Comparison of ENCODE assay signal across 8 cellular contexts in the genomic region with DNA sequence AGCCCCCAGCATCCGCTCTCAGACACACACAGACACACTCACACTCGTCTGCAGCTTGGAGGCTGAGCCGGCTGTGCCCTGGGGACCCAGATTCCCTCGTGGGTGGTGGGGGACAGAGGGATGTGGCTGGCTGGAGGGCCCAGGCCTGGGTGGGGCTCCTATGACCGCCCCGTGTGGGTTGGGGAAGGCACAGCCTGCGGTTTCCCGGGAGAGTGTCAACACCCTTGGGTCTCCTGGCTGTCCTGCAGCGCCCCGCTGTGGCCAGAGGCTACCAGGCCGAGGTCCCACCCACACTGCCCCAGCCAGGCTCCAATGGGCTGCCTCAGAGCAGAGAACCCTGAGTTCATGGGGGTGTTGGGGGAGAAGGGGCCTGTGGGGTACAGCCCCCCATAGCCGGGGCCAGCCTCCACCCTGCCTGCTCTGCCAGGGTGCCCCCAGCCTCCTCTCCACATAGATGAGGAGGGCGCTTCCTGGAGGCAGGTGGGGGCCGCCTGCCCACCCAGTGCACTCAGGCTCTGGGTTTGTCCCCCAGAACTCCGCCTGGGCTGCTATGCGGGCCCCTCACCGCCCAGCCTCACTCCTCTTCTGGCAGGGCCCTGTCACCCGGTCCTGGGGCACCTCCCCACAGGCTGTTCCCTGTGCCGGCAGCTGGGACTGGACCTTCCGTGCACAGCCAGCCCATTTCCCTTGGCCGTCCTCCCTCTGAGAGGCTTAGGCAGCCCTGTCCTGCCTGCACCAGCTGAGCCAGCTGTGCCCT. TPM values are rescaled to one million over a fixed set of nuclear protein-coding genes. Genes with fewer than 3 reads are reported as not detected.
DNase-seq lines count a peak whose midpoint lies in the region; ATAC-seq and TF ChIP-seq lines count a peak whose summit lies in the region.

A gene with protein sequence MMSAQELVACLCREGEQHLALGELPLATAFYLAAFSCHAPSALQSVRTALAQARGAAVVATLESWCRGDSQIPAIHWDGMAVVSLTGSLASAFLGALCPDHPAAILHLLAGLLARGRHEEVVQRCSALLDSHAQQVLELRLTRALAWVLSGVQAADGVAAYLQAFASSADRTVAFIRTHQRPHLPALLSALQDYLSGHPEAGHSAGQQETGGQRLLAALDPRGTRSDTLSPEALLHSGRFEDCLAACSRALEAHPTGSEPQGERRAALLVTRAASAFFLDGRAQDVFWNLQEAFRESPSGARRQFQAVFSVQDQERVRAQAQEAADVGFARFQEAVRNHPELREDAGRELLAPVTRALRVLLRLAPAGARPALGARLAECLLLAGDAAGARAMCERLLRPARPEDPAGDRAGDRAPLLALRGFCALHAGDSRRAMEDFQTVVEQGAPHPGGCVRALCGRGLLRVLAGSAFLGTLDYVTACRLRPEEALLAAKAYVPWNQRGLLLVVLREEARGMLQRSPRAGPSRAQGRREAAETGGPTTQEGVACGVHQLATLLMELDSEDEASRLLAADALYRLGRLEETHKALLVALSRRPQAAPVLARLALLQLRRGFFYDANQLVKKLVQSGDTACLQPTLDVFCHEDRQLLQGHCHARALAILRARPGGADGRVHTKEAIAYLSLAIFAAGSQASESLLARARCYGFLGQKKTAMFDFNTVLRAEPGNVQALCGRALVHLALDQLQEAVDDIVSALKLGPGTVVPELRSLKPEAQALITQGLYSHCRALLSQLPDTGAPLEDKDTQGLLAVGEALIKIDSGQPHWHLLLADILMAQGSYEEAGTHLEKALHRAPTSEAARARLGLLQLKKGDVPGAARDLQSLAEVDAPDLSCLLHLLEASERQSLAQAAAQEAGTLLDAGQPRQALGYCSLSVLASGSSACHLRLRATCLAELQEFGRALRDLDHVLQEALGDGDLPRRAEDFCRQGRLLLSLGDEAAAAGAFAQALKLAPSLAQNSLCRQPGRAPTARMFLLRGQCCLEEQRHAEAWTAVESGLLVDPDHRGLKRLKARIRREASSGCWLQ (minus strand): TSS at position 159 of the 757 bp plus-strand sequence. CDS start 866 bp downstream, outside the sequence.

- no peaks in the 10 kb centered on the region for H3K79me2 ChIP-seq in SU-DHL-6 (ENCODE audit: insufficient read depth, low read length)

- no peaks in the 10 kb centered on the region for H3F3A ChIP-seq in SU-DHL-6 (ENCODE audit: insufficient read depth)

- H3K9me3 Mint-ChIP-seq in chondrocyte (ENCODE audit: low read depth) = peaks cover 9% of the 10 kb centered on the region

- TF ChIP-seq CTCF in SU-DHL-6 (IDR thresholded peaks at IDR 0.05; ENCODE audit: insufficient read depth, low read length, poor library complexity, severe bottlenecking) (peak; percentile 16), chondrocyte (IDR thresholded peaks at IDR 0.05) (no peak), lower leg skin (IDR thresholded peaks at IDR 0.05) (no peak)

- H3K36me3 Mint-ChIP-seq in chondrocyte (ENCODE audit: low read depth) = no peaks in the 10 kb centered on the region

- H3K4me1 Mint-ChIP-seq in chondrocyte (ENCODE audit: low read depth) = no peaks in the 10 kb centered on the region

- H3K4me2 ChIP-seq in SU-DHL-6 (ENCODE audit: low read depth, low read length, poor library complexity, severe bottlenecking) = no peak within 1 kb of the TSS

- no peak for TF ChIP-seq POLR2A in lower leg skin (IDR thresholded peaks at IDR 0.05)

- no peak within 1 kb of the TSS for H3K27ac Mint-ChIP-seq in chondrocyte (ENCODE audit: unreplicated experiment)

- no peaks in the 10 kb centered on the region for H3K9me3 ChIP-seq in SU-DHL-6 (ENCODE audit: insufficient read depth, low read length)

- no peaks in the 10 kb centered on the region for H3K27me3 Mint-ChIP-seq in chondrocyte (ENCODE audit: low read depth)

- H3K27ac ChIP-seq in SU-DHL-6 (ENCODE audit: low read depth, low read length) = no peak within 1 kb of the TSS

- intact Hi-C loops in lower leg skin (cut with DNase I; ENCODE audit: low total_unique reads) = no loop called here

- no peaks in the 10 kb centered on the region for H4K20me1 ChIP-seq in SU-DHL-6 (ENCODE audit: low read depth, low read length)

- DNase-seq in activated T-cell treated with anti-CD3 and anti-CD28 coated beads for 1 hour (ENCODE audit: low read depth) (peak; percentile 21), activated T-cell treated with anti-CD3 and anti-CD28 coated beads for 4 hours (no peak), chondrocyte (ENCODE audit: low spot score) (peak; percentile 83), NCI-H2107 (lab: John Stamatoyannopoulos, UW) (no peak), lower leg skin (ENCODE audit: low spot score in 2 of 2) (no peak)
- peak; percentile 8 to 29 for DNase-seq in stimulated activated CD4-positive, alpha-beta T cell treated with anti-CD3 and anti-CD28 coated beads, Interleukin-12 subunit alpha, Interleukin-12 subunit beta, amount 100 ng/mL, for 24 hours (ENCODE audit: low read depth in 2 of 2)

- H3K27me3 ChIP-seq in SU-DHL-6 (ENCODE audit: low read length) = no peaks in the 10 kb centered on the region

- H3K4me3 ChIP-seq in SU-DHL-6 (ENCODE audit: insufficient read depth, low read length, poor library complexity, severe bottlenecking) (no peak within 1 kb of the TSS), lower leg skin (ENCODE audit: low read depth, poor library complexity, severe bottlenecking) (no peak within 1 kb of the TSS)

- H3K4me3 Mint-ChIP-seq in chondrocyte (ENCODE audit: unreplicated experiment) = no peak within 1 kb of the TSS

- no peak within 1 kb of the TSS for H2AFZ ChIP-seq in SU-DHL-6 (ENCODE audit: low read depth, low read length, severe bottlenecking)

- WGBS in lower leg skin, 2 donors = 33% methylated on average over 16 to 20 of the region's 21 CpGs

- H3K9ac ChIP-seq in SU-DHL-6 (ENCODE audit: low read length) = no peak within 1 kb of the TSS

- no peaks in the 10 kb centered on the region for H3K36me3 ChIP-seq in SU-DHL-6 (ENCODE audit: low read length)

- ATAC-seq in GM18867 (IDR thresholded peaks at IDR 0.05; ENCODE audit: unreplicated experiment) = no peak

- H3K9me2 ChIP-seq in SU-DHL-6 (replicated peaks; ENCODE audit: insufficient read depth, low read length) = no peaks in the 10 kb centered on the region

RNA-seq across cellular contexts. Expression of the gene that starts here (rescaled TPM):
- total RNA-seq in chondrocyte = 0.60 to 1.8 TPM (median 0.67 TPM) in 3 replicates
- under 1 TPM; 0.07 to 0.23 (median 0.17) TPM for total RNA-seq in lower leg skin

Comparison
In these comparisons a context has a peak if more than half of its experiments do, and no peak if none do; other contexts are left out.
1. DNase-seq: peak in activated T-cell treated with anti-CD3 and anti-CD28 coated beads for 1 hour (single experiment), chondrocyte (single experiment) and stimulated activated CD4-positive, alpha-beta T cell treated with anti-CD3 and anti-CD28 coated beads, Interleukin-12 subunit alpha, Interleukin-12 subunit beta, amount 100 ng/mL, for 24 hours (2 of 2); none in activated T-cell treated with anti-CD3 and anti-CD28 coated beads for 4 hours (single experiment), NCI-H2107 (single experiment) and lower leg skin (0 of 2).